Comparison of ENCODE assay signal across 28 cellular contexts in the genomic region with DNA sequence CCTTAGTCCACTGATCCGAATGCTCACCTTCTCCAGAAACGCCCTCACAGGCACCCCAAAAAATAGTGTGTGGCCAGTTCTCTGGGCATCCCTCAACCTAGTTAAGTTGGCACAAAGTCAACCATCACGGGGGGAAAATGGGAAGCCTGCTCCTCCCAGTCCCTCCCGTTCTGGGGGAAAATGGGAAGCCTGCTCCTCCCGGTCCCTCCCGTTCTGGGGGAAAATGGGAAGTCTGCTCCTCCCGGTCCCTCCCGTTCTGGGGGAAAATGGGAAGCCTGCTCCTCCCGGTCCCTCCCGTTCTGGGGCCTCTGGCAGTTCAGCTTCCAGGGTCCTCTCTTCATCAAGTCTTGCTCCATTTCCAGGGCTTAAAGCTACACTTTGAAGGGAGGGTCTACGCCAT.
"Had no signal": no experiment of that assay in that cellular context is flagged by ENCODE, and none has a peak within 500 bp of the region (broad histone marks: within the 10 kb centered on the region; RNA-seq: fewer than 3 reads in every experiment).

No MANE protein-coding gene starts in this region.

- H3K9me3 ChIP-seq: neutrophil, pancreas, prostate gland, right atrium auricular region, right lobe of liver, sigmoid colon, stomach, thoracic aorta, thyroid gland, upper lobe of right lung, uterus had no signal

- ATAC-seq: naive thymus-derived CD8-positive, alpha-beta T cell; natural killer cell treated with Interleukin-12 subunit alpha and Interleukin-12 subunit beta and Interleukin-15 and Interleukin-18, amount 100 ng/mL, for 72 hours; pancreas; right lobe of liver; stimulated activated effector memory CD8-positive, alpha-beta T cell treated with anti-CD3 and anti-CD28 coated beads, Interleukin-12 subunit alpha, Interleukin-12 subunit beta, amount 100 ng/mL, for 72 hours; stimulated activated naive B cell treated with anti-CD40 and anti-IgM and Interleukin-4, amounts not matched to agents 10 μg/mL and 1 μg/mL and 100 μg/mL, for 72 hours; upper lobe of right lung had no signal

- H3K4me3 ChIP-seq: pancreas, prostate gland, right atrium auricular region, right lobe of liver, sigmoid colon, stomach, thoracic aorta, thyroid gland, tibial nerve, upper lobe of right lung, uterus had no signal

- H3K27ac ChIP-seq: neutrophil, pancreas, prostate gland, right atrium auricular region, right lobe of liver, sigmoid colon, stomach, thoracic aorta, thyroid gland, tibial nerve, upper lobe of right lung, uterus had no signal

- H3K36me3 ChIP-seq: neutrophil, pancreas, prostate gland, right atrium auricular region, right lobe of liver, sigmoid colon, stomach, thoracic aorta, thyroid gland, tibial nerve, upper lobe of right lung, uterus had no signal

- H3K9me3 Mint-ChIP-seq: naive B cell; naive thymus-derived CD8-positive, alpha-beta T cell; natural killer cell treated with Interleukin-12 subunit alpha and Interleukin-12 subunit beta and Interleukin-15 and Interleukin-18, amount 100 ng/mL, for 72 hours; nephron progenitor cell; neural crest cell; stimulated activated effector memory CD8-positive, alpha-beta T cell treated with anti-CD3 and anti-CD28 coated beads, Interleukin-12 subunit alpha, Interleukin-12 subunit beta, amount 100 ng/mL, for 72 hours; stimulated activated naive B cell treated with anti-CD40 and anti-IgM and Interleukin-4, amounts not matched to agents 10 μg/mL and 1 μg/mL and 100 μg/mL, for 72 hours had no signal

- H3K27me3 ChIP-seq: neutrophil, pancreas, right atrium auricular region, right lobe of liver, sigmoid colon, thyroid gland, tibial nerve, upper lobe of right lung, uterus had no signal

- H3K27me3 Mint-ChIP-seq: natural killer cell treated with Interleukin-12 subunit alpha and Interleukin-12 subunit beta and Interleukin-15 and Interleukin-18, amount 100 ng/mL, for 72 hours; stimulated activated naive B cell treated with anti-CD40 and anti-IgM and Interleukin-4, amounts not matched to agents 10 μg/mL and 1 μg/mL and 100 μg/mL, for 72 hours had no signal

- H3K27ac Mint-ChIP-seq: naive B cell; naive thymus-derived CD8-positive, alpha-beta T cell; natural killer cell treated with Interleukin-12 subunit alpha and Interleukin-12 subunit beta and Interleukin-15 and Interleukin-18, amount 100 ng/mL, for 72 hours; nephron progenitor cell; stimulated activated effector memory CD8-positive, alpha-beta T cell treated with anti-CD3 and anti-CD28 coated beads, Interleukin-12 subunit alpha, Interleukin-12 subunit beta, amount 100 ng/mL, for 72 hours; stimulated activated naive B cell treated with anti-CD40 and anti-IgM and Interleukin-4, amounts not matched to agents 10 μg/mL and 1 μg/mL and 100 μg/mL, for 72 hours had no signal

- DNase-seq: naive B cell; naive thymus-derived CD8-positive, alpha-beta T cell; nephron progenitor cell; nucleus accumbens; pancreas; retina; right lobe of liver; sigmoid colon; small intestine; stimulated activated CD4-positive, alpha-beta T cell treated with anti-CD3 and anti-CD28 coated beads, Interleukin-15, amount 100 ng/mL, for 24 hours; stimulated activated CD4-positive, alpha-beta T cell treated with anti-CD3 and anti-CD28 coated beads, Interleukin-2, amount 100 ng/mL, for 24 hours; stimulated activated CD4-positive, alpha-beta T cell treated with anti-CD3 and anti-CD28 coated beads, Interleukin-2, amount 100 ng/mL, for 48 hours; stimulated activated CD4-positive, alpha-beta T cell treated with anti-CD3 and anti-CD28 coated beads, Interleukin-4, amount 100 ng/mL, for 24 hours; stimulated activated naive B cell treated with anti-CD40 and anti-IgM and Interleukin-4, amounts not matched to agents 10 μg/mL and 1 μg/mL and 100 μg/mL, for 72 hours; stimulated activated naive CD4-positive, alpha-beta T cell treated with Interleukin-2 at 50 U/mL for 16 hours; stomach; thyroid gland; trophoblast cell; upper lobe of right lung; uterus had no signal

- H3K4me3 Mint-ChIP-seq: naive B cell; naive thymus-derived CD8-positive, alpha-beta T cell; natural killer cell treated with Interleukin-12 subunit alpha and Interleukin-12 subunit beta and Interleukin-15 and Interleukin-18, amount 100 ng/mL, for 72 hours; nephron progenitor cell; neural crest cell; stimulated activated effector memory CD8-positive, alpha-beta T cell treated with anti-CD3 and anti-CD28 coated beads, Interleukin-12 subunit alpha, Interleukin-12 subunit beta, amount 100 ng/mL, for 72 hours; stimulated activated naive B cell treated with anti-CD40 and anti-IgM and Interleukin-4, amounts not matched to agents 10 μg/mL and 1 μg/mL and 100 μg/mL, for 72 hours had no signal

- H3K4me1 ChIP-seq: pancreas, prostate gland, right atrium auricular region, right lobe of liver, sigmoid colon, stomach, thyroid gland, tibial nerve, upper lobe of right lung, uterus had no signal

- H3K36me3 Mint-ChIP-seq: naive B cell; naive thymus-derived CD8-positive, alpha-beta T cell; natural killer cell treated with Interleukin-12 subunit alpha and Interleukin-12 subunit beta and Interleukin-15 and Interleukin-18, amount 100 ng/mL, for 72 hours; stimulated activated effector memory CD8-positive, alpha-beta T cell treated with anti-CD3 and anti-CD28 coated beads, Interleukin-12 subunit alpha, Interleukin-12 subunit beta, amount 100 ng/mL, for 72 hours; stimulated activated naive B cell treated with anti-CD40 and anti-IgM and Interleukin-4, amounts not matched to agents 10 μg/mL and 1 μg/mL and 100 μg/mL, for 72 hours had no signal

- H3K4me1 Mint-ChIP-seq: naive B cell; naive thymus-derived CD8-positive, alpha-beta T cell; stimulated activated effector memory CD8-positive, alpha-beta T cell treated with anti-CD3 and anti-CD28 coated beads, Interleukin-12 subunit alpha, Interleukin-12 subunit beta, amount 100 ng/mL, for 72 hours; stimulated activated naive B cell treated with anti-CD40 and anti-IgM and Interleukin-4, amounts not matched to agents 10 μg/mL and 1 μg/mL and 100 μg/mL, for 72 hours had no signal
